ENCODE assay signal across 25 cellular contexts in the genomic region with DNA sequence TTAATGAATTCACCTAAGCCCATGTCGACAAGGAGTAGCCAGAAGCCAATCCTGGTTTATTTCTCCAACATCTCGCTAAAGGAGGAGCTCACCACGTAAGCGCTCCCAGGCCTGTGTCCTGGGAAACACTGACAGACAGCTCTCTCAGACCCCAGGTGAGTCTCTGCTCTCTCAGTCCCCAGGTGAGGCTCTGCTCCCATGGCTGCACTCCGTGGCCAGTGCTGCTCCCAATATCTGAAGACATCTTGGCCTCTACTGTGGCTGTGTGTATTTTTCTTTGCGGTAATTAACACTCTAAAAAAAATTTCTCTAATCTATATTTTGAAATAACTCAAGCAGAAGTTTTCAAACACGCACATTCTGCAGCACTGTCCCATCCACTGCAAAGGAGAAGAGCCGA.
"Had no signal": no experiment of that assay in that cellular context is flagged by ENCODE, and none has a peak within 500 bp of the region (broad histone marks: within the 10 kb centered on the region; RNA-seq: fewer than 3 reads in every experiment).

No MANE protein-coding gene starts in this region.

- H3K4me1 ChIP-seq: esophagus muscularis mucosa, foreskin keratinocyte, heart right ventricle, left lung, lower lobe of right lung, testis had no signal

- DNase-seq: activated CD4-positive, alpha-beta T cell treated with anti-CD3 and anti-CD28 coated beads for 48 hours; activated CD4-positive, alpha-beta T cell treated with anti-CD3 and anti-CD28 coated beads, Interleukin-2, amount 50 U/mL, for 48 hours; activated CD8-positive, alpha-beta memory T cell treated with anti-CD3 and anti-CD28 coated beads for 24 hours; activated naive CD4-positive, alpha-beta T cell treated with anti-CD3 and anti-CD28 coated beads, Interleukin-2, amount 50 U/mL, for 16 hours; amniotic stem cell; central memory CD4-positive, alpha-beta T cell; foreskin keratinocyte; heart right ventricle; lower lobe of right lung; mesenchymal stem cell; natural killer cell; stimulated activated CD4-positive, alpha-beta T cell treated with anti-CD3 and anti-CD28 coated beads, Interleukin-15, amount 100 ng/mL, for 24 hours; stimulated activated CD4-positive, alpha-beta T cell treated with anti-CD3 and anti-CD28 coated beads, Interleukin-2, amount 100 ng/mL, for 24 hours; stimulated activated naive B cell treated with anti-CD40 and anti-IgM and Interleukin-4, amounts not matched to agents 10 μg/mL and 1 μg/mL and 100 μg/mL, for 72 hours; SW 1271; T1000; testis; transverse colon; WERI-Rb-1 had no signal

- H3K4me3 ChIP-seq: esophagus muscularis mucosa, heart right ventricle, left lung, lower lobe of right lung, smooth muscle cell, testis, transverse colon had no signal

- H3K27me3 Mint-ChIP-seq: dendritic cell treated with granulocyte-macrophage colony-stimulating factor and Interleukin-4, amounts not matched to agents 40 ng/mL and 50 ng/mL, for 4 days; stimulated activated naive B cell treated with anti-CD40 and anti-IgM and Interleukin-4, amounts not matched to agents 10 μg/mL and 1 μg/mL and 100 μg/mL, for 72 hours had no signal

- H3K4me2 ChIP-seq: smooth muscle cell had no signal

- H3K27me3 ChIP-seq: esophagus muscularis mucosa, foreskin keratinocyte, left lung, testis, transverse colon had no signal

- H3K27ac Mint-ChIP-seq: dendritic cell treated with granulocyte-macrophage colony-stimulating factor and Interleukin-4, amounts not matched to agents 40 ng/mL and 50 ng/mL, for 4 days; natural killer cell; stimulated activated naive B cell treated with anti-CD40 and anti-IgM and Interleukin-4, amounts not matched to agents 10 μg/mL and 1 μg/mL and 100 μg/mL, for 72 hours; T-helper 1 cell treated with Interleukin-12 subunit alpha and Interleukin-12 subunit beta and Interleukin-4 antibody, amounts not matched to agents 30 μg/mL and 1 μg/mL, for 36 hours had no signal

- H3K9me3 ChIP-seq: esophagus muscularis mucosa, heart right ventricle, left lung, lower lobe of right lung, testis, transverse colon had no signal

- H3K36me3 ChIP-seq: esophagus muscularis mucosa, heart right ventricle, left lung, lower lobe of right lung, transverse colon, WERI-Rb-1 had no signal

- H3K36me3 Mint-ChIP-seq: natural killer cell; stimulated activated naive B cell treated with anti-CD40 and anti-IgM and Interleukin-4, amounts not matched to agents 10 μg/mL and 1 μg/mL and 100 μg/mL, for 72 hours had no signal

- H3K9me3 Mint-ChIP-seq: dendritic cell treated with granulocyte-macrophage colony-stimulating factor and Interleukin-4, amounts not matched to agents 40 ng/mL and 50 ng/mL, for 4 days; natural killer cell; stimulated activated naive B cell treated with anti-CD40 and anti-IgM and Interleukin-4, amounts not matched to agents 10 μg/mL and 1 μg/mL and 100 μg/mL, for 72 hours; T-helper 1 cell treated with Interleukin-12 subunit alpha and Interleukin-12 subunit beta and Interleukin-4 antibody, amounts not matched to agents 30 μg/mL and 1 μg/mL, for 36 hours had no signal

- ATAC-seq: activated CD4-positive, CD25-positive, alpha-beta regulatory T cell treated with anti-CD3 and anti-CD28 coated beads, Interleukin-2, amount 50 U/mL, for 24 hours; foreskin keratinocyte; heart right ventricle; left lung; lower lobe of right lung; natural killer cell had no signal

- H3K4me1 Mint-ChIP-seq: natural killer cell; stimulated activated naive B cell treated with anti-CD40 and anti-IgM and Interleukin-4, amounts not matched to agents 10 μg/mL and 1 μg/mL and 100 μg/mL, for 72 hours had no signal

- H3K27ac ChIP-seq: esophagus muscularis mucosa, foreskin keratinocyte, heart right ventricle, left lung, lower lobe of right lung, testis, transverse colon, WERI-Rb-1 had no signal

- H3K4me3 Mint-ChIP-seq: dendritic cell treated with granulocyte-macrophage colony-stimulating factor and Interleukin-4, amounts not matched to agents 40 ng/mL and 50 ng/mL, for 4 days; natural killer cell; stimulated activated naive B cell treated with anti-CD40 and anti-IgM and Interleukin-4, amounts not matched to agents 10 μg/mL and 1 μg/mL and 100 μg/mL, for 72 hours; T-helper 1 cell treated with Interleukin-12 subunit alpha and Interleukin-12 subunit beta and Interleukin-4 antibody, amounts not matched to agents 30 μg/mL and 1 μg/mL, for 36 hours had no signal
